In the genomic region with DNA sequence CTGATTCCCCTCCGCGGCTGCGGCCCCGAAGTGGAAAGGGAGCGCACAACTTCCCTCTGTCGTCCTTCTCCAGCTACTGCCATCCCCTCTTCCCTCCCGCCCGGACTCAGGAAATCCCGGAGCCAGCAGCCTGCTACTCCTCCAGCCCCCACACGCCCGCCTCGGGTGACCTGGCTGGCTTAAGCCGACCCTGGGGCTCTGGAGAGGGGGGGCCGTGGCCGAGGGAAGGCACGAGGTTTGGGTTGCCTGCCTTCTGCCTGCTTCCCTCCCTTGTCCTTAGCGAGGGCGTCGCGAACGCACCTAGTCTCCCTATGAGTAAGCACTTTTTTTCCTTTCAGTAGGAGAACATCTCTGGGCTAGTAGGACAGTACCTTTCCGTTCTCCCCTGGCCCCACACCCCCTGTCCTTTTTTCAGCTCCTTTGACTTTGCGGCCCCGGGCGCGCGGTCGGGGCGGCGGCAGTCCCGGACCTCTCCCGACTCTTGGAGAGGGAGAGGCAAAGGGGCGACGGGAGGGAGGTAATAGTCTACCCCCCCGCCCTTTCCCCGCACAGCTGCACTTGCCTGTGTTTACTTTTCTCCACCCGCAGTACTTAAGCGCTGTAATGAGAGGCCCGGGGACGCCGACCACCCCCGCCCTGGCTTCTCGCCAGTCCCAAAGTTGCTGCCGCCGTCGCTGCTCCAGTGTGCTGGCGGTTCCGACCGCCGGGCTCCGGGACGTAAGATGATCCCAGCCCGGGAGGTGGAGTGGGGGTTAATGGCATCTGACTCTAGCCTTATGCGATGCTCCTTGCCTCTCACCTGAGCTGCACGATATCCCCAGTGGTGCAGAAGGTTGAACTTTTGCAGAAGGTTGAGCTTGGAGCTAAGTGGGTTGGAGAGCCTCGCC, we compare ENCODE assay signal across 8 cellular contexts. TPM values are rescaled to one million over a fixed set of nuclear protein-coding genes. Genes with fewer than 3 reads are reported as not detected.
DNase-seq lines count a peak whose midpoint lies in the region; TF ChIP-seq lines count a peak whose summit lies in the region.

No MANE protein-coding gene starts in this region.

- H3K27me3 ChIP-seq in SJSA1 (replicated peaks) (no peaks in the 10 kb centered on the region), esophagus (ENCODE audit: control insufficient read depth in 1 of 2, insufficient read depth in 2 of 2, low read length in 2 of 2) (no peaks in the 10 kb centered on the region), vagina (peaks cover 7% of the 10 kb centered on the region)

- WGBS in esophagus, 2 donors = 2 to 6% methylated on average over 52 to 56 of the region's 56 CpGs

- TF ChIP-seq POLR2A in vagina (IDR thresholded peaks at IDR 0.05) = no peak

- no peaks in the 10 kb centered on the region for H3K9me3 ChIP-seq in SJSA1 (replicated peaks)
- peaks cover 0 to 5% of the 10 kb centered on the region in 2 donors for H3K9me3 ChIP-seq in esophagus (ENCODE audit: control insufficient read depth in 2 of 2, insufficient read depth in 1 of 2, low read depth in 1 of 2, low read length in 1 of 2)
- no peaks in the 10 kb centered on the region for H3K9me3 ChIP-seq in vagina

- H3K27ac ChIP-seq in SJSA1 = peak overlapping the region; percentile 60
- H3K27ac ChIP-seq in esophagus (ENCODE audit: low read depth in 2 of 2, low read length in 1 of 2) = peak overlapping the region; percentile 76 to 87
- peak overlapping the region; percentile 84 for H3K27ac ChIP-seq in vagina

- peaks cover 25% of the 10 kb centered on the region for H3K4me1 ChIP-seq in SJSA1 (replicated peaks)
- H3K4me1 ChIP-seq in esophagus (ENCODE audit: control insufficient read depth in 2 of 2, insufficient read depth in 2 of 2, low read length in 1 of 2) = peaks cover 0 to 4% of the 10 kb centered on the region in 2 donors
- H3K4me1 ChIP-seq in vagina = no peaks in the 10 kb centered on the region

- no peak for TF ChIP-seq CTCF in vagina (IDR thresholded peaks at IDR 0.05)

- peak; percentile 15 for DNase-seq in stimulated activated CD4-positive, alpha-beta T cell treated with anti-CD3 and anti-CD28 coated beads, Interleukin-15, amount 100 ng/mL, for 24 hours
- DNase-seq in stimulated activated CD4-positive, alpha-beta T cell treated with anti-CD3 and anti-CD28 coated beads, Interleukin-4, amount 100 ng/mL, for 1 hour = no peak
- DNase-seq in HT-29 (ENCODE audit: low spot score) (peak; percentile 50), SJSA1 (ENCODE audit: low read depth in 1 of 2, low spot score in 2 of 2) (peak; percentile 48 to 55), mucosa of gallbladder (ENCODE audit: low spot score) (peak; percentile 19), vagina (ENCODE audit: extremely low spot score in 2 of 2) (peak in 1 of 2 donors; percentile 85)
- DNase-seq in stimulated activated CD4-positive, alpha-beta T cell treated with anti-CD3 and anti-CD28 coated beads, Interleukin-2, amount 100 ng/mL, for 48 hours = no peak

- H3K4me3 ChIP-seq in SJSA1 (peak overlapping the region; percentile 67), esophagus (ENCODE audit: low read depth in 1 of 2, low read length in 2 of 2) (peak overlapping the region; percentile 61 to 74), vagina (peak overlapping the region; percentile 60 to 61)

- intact Hi-C loops in vagina (cut with DNase I) = no loop called here

- H3K36me3 ChIP-seq in SJSA1 = peaks cover 3% of the 10 kb centered on the region
- H3K36me3 ChIP-seq in esophagus (ENCODE audit: control insufficient read depth in 2 of 2, insufficient read depth in 2 of 2, low read length in 1 of 2) = no peaks in the 10 kb centered on the region
- no peaks in the 10 kb centered on the region for H3K36me3 ChIP-seq in vagina

RNA-seq across cellular contexts. Expression of gene PLS3, which starts 0.9 kb away (rescaled TPM):
- 19.6 and 30.3 TPM in 2 replicates for total RNA-seq in HT-29 (2014; rRNA removed; shearing (Covaris generic))
- total RNA-seq in SJSA1 (2014; rRNA removed; shearing (Covaris generic)) = 285 and 317 TPM in 2 replicates
- polyA plus RNA-seq in esophagus = 100 to 1,000 TPM in 1 of 2 donors, 10 to 100 TPM in 1; 59.6 to 103 TPM
- total RNA-seq in mucosa of gallbladder = 88.2 TPM
- total RNA-seq in vagina = 382 TPM

Comparison
In these comparisons a context has a peak if more than half of its experiments do, and no peak if none do; other contexts are left out.
1. DNase-seq: peak in stimulated activated CD4-positive, alpha-beta T cell treated with anti-CD3 and anti-CD28 coated beads, Interleukin-15, amount 100 ng/mL, for 24 hours (single experiment), HT-29 (single experiment), SJSA1 (2 of 2) and mucosa of gallbladder (single experiment); none in stimulated activated CD4-positive, alpha-beta T cell treated with anti-CD3 and anti-CD28 coated beads, Interleukin-4, amount 100 ng/mL, for 1 hour (single experiment) and stimulated activated CD4-positive, alpha-beta T cell treated with anti-CD3 and anti-CD28 coated beads, Interleukin-2, amount 100 ng/mL, for 48 hours (0 of 2).
2. Peak in every context shown above with its lines, with median percentiles within 50 percentile points of each other: H3K27ac ChIP-seq and H3K4me3 ChIP-seq.